In genomic region chr6:12572884-12573824, GRCh38 we compare ENCODE assay signal across 12 cellular contexts.
A peak's percentile ranks its signal among the peaks of the same experiment; 100 is the strongest.
DNase-seq lines count a peak whose midpoint lies in the region; ATAC-seq and TF ChIP-seq lines count a peak whose summit lies in the region.
"Had no signal": no experiment of that assay in that cellular context is flagged by ENCODE, and none has a peak within 500 bp of the region (broad histone marks: within the 10 kb centered on the region; RNA-seq: fewer than 3 reads in every experiment).

No MANE protein-coding gene starts in this region.

- H3K4me1 ChIP-seq in PC-9 (replicated peaks; ENCODE audit: insufficient read depth) = peaks cover 27% of the 10 kb centered on the region
- peaks cover 36% of the 10 kb centered on the region for H3K4me1 ChIP-seq in mesodermal cell (ENCODE audit: control insufficient read depth, insufficient read depth, low read length, poor library complexity, severe bottlenecking)

- POLR2A ChIA-PET in PC-9 (lab: Charles Lee; ENCODE audit: unreplicated experiment) = interaction anchor here (0.6 to 0.7 kb wide), 4 partner anchors 9 to 260 kb away, joined by 3 to 7 read pairs (median 4); no protein-coding TSS in a partner anchor

- peak overlapping the region; percentile 66 for H3K4me2 ChIP-seq in PC-9

- ATAC-seq in GM18502 (IDR thresholded peaks at IDR 0.05; ENCODE audit: poor library complexity, unreplicated experiment) = no peak
- no peak for ATAC-seq in GM19397 (IDR thresholded peaks at IDR 0.05; ENCODE audit: unreplicated experiment)
- ATAC-seq: activated naive CD8-positive, alpha-beta T cell treated with anti-CD3 and anti-CD28 coated beads, Interleukin-2, amount 50 U/mL, for 24 hours had no signal

- H3K9me3 ChIP-seq in PC-9 (ENCODE audit: insufficient read depth, low read depth) (peaks cover 16% of the 10 kb centered on the region), mesodermal cell (ENCODE audit: control insufficient read depth, low read length) (no peaks in the 10 kb centered on the region)
- H3K9me3 ChIP-seq: tibial artery had no signal

- intact Hi-C loops in PC-9 (cut with micrococcal nuclease; ENCODE audit: unreplicated experiment) = loop anchor here (1.0 to 2.0 kb wide), 2 partner anchors 14 to 281 kb away; no protein-coding TSS in a partner anchor

- H3K9me2 ChIP-seq in PC-9 (ENCODE audit: insufficient read depth) = no peaks in the 10 kb centered on the region

- H4K20me1 ChIP-seq in PC-9 (ENCODE audit: insufficient read depth) = no peaks in the 10 kb centered on the region

- H3K36me3 ChIP-seq in PC-9 (ENCODE audit: low read depth) (no peaks in the 10 kb centered on the region), mesodermal cell (ENCODE audit: control insufficient read depth, insufficient read depth, low read length) (no peaks in the 10 kb centered on the region)
- H3K36me3 ChIP-seq: tibial artery had no signal

- peak overlapping the region; percentile 54 for H3K27ac ChIP-seq in PC-9
- peak overlapping the region; percentile 68 for H3K27ac ChIP-seq in mesodermal cell (ENCODE audit: low read depth, low read length, severe bottlenecking)
- H3K27ac ChIP-seq: tibial artery had no signal

- no peak overlapping the region; the same call in 1 of the 2 replicates for H3K4me3 ChIP-seq in PC-9
- no peak overlapping the region for H3K4me3 ChIP-seq in mesodermal cell (ENCODE audit: extremely low read depth, insufficient read depth, low read length, poor library complexity, severe bottlenecking)
- H3K4me3 ChIP-seq: tibial artery had no signal

- TF ChIP-seq CTCF in PC-9 (conservative IDR thresholded peaks at IDR 0.05) = no peak

- CTCF ChIA-PET in PC-9 (lab: Charles Lee) = interaction anchor here (0.6 kb wide), 1 partner anchor 1098 kb away, joined by 4 read pairs; no protein-coding TSS in a partner anchor

- WGBS in mesodermal cell (ENCODE audit: insufficient coverage in 2 of 2), 2 experiments = 79 to 85% methylated on average over 2 to 3 of the region's 4 CpGs

- DNase-seq in EH (ENCODE audit: low read depth) (peak; percentile 92), PC-9 (peak; percentile 65 to 92), epidermal melanocyte (ENCODE audit: insufficient read length, low spot score) (peak; percentile 51), KBM-7 (no peak)
- no peak for DNase-seq in stimulated activated CD4-positive, alpha-beta T cell treated with anti-CD3 and anti-CD28 coated beads, Interleukin-1b, Interleukin-23, amount 100 ng/mL, for 48 hours
- DNase-seq: activated naive CD8-positive, alpha-beta T cell treated with anti-CD3 and anti-CD28 coated beads, Interleukin-2, amount 50 U/mL, for 24 hours; DMS 273 treated with DMSO at 0.1 percent for 48 hours; stimulated activated CD4-positive, alpha-beta T cell treated with anti-CD3 and anti-CD28 coated beads, Interleukin-2, amount 100 ng/mL, for 24 hours; tibial artery had no signal

- peak overlapping the region; percentile 36 for H2AFZ ChIP-seq in PC-9

- TSS peak; percentile 80 for BruUV-seq in PC-9 (replicated peaks; lab: Mats Ljungman, UMichigan)

- in situ Hi-C loops in KBM-7 (cut with MboI; ENCODE audit: low pct_unique_long_range_greater_than_20kb, low sequenced_read_pairs) = no loop called here

- H3K27me3 ChIP-seq in PC-9 (ENCODE audit: insufficient read depth, low read depth) = no peaks in the 10 kb centered on the region
- H3K27me3 ChIP-seq: tibial artery had no signal

- H3F3A ChIP-seq in PC-9 (ENCODE audit: insufficient read depth, low read depth) = peaks cover 17% of the 10 kb centered on the region

- H3K79me2 ChIP-seq in PC-9 (ENCODE audit: low read depth) = no peaks in the 10 kb centered on the region

Comparison
In these comparisons a context has a peak if more than half of its experiments do, and no peak if none do; other contexts are left out.
1. DNase-seq: peak in EH (single experiment), PC-9 (2 of 2) and epidermal melanocyte (single experiment); none in stimulated activated CD4-positive, alpha-beta T cell treated with anti-CD3 and anti-CD28 coated beads, Interleukin-1b, Interleukin-23, amount 100 ng/mL, for 48 hours (single experiment) and KBM-7 (single experiment).